Comparison of ENCODE assay signal across 1 cellular context in genomic region chr19:2120821-2121220, GRCh38.
TF ChIP-seq lines count a peak whose summit lies in the region.

No MANE protein-coding gene starts in this region.

TF ChIP-seq in HepG2, 621 proteins besides CTCF, POLR2A, EP300 and RAD21:
- TF ChIP-seq, protein P1, sequence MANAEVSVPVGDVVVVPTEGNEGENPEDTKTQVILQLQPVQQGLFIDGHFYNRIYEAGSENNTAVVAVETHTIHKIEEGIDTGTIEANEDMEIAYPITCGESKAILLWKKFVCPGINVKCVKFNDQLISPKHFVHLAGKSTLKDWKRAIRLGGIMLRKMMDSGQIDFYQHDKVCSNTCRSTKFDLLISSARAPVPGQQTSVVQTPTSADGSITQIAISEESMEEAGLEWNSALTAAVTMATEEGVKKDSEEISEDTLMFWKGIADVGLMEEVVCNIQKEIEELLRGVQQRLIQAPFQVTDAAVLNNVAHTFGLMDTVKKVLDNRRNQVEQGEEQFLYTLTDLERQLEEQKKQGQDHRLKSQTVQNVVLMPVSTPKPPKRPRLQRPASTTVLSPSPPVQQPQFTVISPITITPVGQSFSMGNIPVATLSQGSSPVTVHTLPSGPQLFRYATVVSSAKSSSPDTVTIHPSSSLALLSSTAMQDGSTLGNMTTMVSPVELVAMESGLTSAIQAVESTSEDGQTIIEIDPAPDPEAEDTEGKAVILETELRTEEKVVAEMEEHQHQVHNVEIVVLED (CRISPR knock-in tag; IDR thresholded peaks at IDR 0.05; ENCODE audit: borderline replicate concordance), result no peak
- TF ChIP-seq AGO2 (optimal IDR thresholded peaks at IDR 0.05; ENCODE audit: low read depth, low read length), result peak; percentile 7
